In the genomic region with DNA sequence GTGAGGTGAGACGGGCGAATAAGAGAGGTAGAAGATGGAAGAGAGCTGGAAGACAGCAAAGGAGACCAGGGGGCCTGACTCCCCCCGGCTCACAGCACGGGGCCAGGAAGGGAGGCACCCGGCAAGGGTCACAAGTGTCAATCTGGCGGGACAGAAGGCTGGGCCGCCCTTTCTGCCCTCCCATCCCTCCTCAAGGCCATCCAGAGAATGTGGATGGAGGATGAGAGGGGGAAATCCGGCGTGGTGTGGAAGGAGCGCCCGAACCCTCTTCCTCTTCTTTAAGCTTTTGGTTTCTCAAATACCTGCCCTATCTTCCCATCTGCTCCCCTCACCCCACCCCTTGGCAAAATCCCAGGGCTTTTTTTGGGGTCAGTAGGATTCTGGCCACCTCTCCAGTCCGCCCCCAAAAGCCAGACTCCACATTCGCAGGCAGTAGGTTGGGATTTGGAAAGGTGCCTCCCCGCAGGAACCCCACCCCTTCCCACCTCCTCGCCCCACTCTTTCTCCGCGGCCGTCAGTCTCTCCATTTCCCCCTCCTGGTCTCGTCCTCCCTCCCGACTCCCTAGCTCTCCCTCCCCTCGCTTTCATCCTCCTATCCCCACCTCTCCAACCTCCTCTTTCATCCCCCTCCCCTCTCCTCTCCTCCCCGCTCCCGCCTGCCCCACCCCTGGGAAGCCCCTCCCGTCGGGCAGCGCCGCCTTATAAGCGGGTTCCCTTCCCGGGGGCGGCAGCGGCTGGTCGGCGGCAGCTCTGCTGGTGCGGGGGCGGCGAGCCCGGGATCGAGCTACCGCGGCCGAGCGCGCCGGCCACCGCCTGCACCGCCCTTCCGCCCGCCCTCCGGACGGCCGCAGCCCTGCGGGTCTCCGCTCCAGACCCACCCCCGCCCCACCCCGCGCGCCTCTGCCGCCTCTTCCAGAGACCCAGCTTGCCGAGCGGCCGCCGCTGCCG, we compare ENCODE assay signal across 1 cellular context.
A peak's percentile ranks its signal among the peaks of the same experiment; 100 is the strongest.
TF ChIP-seq lines count a peak whose summit lies in the region.

A gene with protein sequence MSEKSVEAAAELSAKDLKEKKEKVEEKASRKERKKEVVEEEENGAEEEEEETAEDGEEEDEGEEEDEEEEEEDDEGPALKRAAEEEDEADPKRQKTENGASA (plus strand): TSS at position 730 of the 948 bp plus-strand sequence. CDS start 343 bp downstream, outside the sequence.

TF ChIP-seq in HEK293, 187 proteins besides CTCF, POLR2A, EP300 and RAD21 (continued from another document and continues in another):
- TF ChIP-seq, protein P1, sequence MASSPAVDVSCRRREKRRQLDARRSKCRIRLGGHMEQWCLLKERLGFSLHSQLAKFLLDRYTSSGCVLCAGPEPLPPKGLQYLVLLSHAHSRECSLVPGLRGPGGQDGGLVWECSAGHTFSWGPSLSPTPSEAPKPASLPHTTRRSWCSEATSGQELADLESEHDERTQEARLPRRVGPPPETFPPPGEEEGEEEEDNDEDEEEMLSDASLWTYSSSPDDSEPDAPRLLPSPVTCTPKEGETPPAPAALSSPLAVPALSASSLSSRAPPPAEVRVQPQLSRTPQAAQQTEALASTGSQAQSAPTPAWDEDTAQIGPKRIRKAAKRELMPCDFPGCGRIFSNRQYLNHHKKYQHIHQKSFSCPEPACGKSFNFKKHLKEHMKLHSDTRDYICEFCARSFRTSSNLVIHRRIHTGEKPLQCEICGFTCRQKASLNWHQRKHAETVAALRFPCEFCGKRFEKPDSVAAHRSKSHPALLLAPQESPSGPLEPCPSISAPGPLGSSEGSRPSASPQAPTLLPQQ (tag by site-specific recombination; IDR thresholded peaks at IDR 0.05) = peak; percentile 77
- TF ChIP-seq ZNF626 (tag by site-specific recombination; IDR thresholded peaks at IDR 0.05) = no peak
- no peak for TF ChIP-seq ZNF311 (tag by site-specific recombination; IDR thresholded peaks at IDR 0.05; ENCODE audit: borderline replicate concordance)
- TF ChIP-seq, protein P2, sequence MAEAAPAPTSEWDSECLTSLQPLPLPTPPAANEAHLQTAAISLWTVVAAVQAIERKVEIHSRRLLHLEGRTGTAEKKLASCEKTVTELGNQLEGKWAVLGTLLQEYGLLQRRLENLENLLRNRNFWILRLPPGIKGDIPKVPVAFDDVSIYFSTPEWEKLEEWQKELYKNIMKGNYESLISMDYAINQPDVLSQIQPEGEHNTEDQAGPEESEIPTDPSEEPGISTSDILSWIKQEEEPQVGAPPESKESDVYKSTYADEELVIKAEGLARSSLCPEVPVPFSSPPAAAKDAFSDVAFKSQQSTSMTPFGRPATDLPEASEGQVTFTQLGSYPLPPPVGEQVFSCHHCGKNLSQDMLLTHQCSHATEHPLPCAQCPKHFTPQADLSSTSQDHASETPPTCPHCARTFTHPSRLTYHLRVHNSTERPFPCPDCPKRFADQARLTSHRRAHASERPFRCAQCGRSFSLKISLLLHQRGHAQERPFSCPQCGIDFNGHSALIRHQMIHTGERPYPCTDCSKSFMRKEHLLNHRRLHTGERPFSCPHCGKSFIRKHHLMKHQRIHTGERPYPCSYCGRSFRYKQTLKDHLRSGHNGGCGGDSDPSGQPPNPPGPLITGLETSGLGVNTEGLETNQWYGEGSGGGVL (tag by site-specific recombination; IDR thresholded peaks at IDR 0.05) = peak; percentile 100
- TF ChIP-seq TCF7L2 (IDR thresholded peaks at IDR 0.05; ENCODE audit: borderline replicate concordance, low read depth, low read length) = no peak
- TF ChIP-seq ZNF132 (tag by site-specific recombination; IDR thresholded peaks at IDR 0.05; ENCODE audit: borderline replicate concordance) = no peak
- TF ChIP-seq ZNF544 (tag by site-specific recombination; IDR thresholded peaks at IDR 0.05) = no peak
- TF ChIP-seq, protein P3, sequence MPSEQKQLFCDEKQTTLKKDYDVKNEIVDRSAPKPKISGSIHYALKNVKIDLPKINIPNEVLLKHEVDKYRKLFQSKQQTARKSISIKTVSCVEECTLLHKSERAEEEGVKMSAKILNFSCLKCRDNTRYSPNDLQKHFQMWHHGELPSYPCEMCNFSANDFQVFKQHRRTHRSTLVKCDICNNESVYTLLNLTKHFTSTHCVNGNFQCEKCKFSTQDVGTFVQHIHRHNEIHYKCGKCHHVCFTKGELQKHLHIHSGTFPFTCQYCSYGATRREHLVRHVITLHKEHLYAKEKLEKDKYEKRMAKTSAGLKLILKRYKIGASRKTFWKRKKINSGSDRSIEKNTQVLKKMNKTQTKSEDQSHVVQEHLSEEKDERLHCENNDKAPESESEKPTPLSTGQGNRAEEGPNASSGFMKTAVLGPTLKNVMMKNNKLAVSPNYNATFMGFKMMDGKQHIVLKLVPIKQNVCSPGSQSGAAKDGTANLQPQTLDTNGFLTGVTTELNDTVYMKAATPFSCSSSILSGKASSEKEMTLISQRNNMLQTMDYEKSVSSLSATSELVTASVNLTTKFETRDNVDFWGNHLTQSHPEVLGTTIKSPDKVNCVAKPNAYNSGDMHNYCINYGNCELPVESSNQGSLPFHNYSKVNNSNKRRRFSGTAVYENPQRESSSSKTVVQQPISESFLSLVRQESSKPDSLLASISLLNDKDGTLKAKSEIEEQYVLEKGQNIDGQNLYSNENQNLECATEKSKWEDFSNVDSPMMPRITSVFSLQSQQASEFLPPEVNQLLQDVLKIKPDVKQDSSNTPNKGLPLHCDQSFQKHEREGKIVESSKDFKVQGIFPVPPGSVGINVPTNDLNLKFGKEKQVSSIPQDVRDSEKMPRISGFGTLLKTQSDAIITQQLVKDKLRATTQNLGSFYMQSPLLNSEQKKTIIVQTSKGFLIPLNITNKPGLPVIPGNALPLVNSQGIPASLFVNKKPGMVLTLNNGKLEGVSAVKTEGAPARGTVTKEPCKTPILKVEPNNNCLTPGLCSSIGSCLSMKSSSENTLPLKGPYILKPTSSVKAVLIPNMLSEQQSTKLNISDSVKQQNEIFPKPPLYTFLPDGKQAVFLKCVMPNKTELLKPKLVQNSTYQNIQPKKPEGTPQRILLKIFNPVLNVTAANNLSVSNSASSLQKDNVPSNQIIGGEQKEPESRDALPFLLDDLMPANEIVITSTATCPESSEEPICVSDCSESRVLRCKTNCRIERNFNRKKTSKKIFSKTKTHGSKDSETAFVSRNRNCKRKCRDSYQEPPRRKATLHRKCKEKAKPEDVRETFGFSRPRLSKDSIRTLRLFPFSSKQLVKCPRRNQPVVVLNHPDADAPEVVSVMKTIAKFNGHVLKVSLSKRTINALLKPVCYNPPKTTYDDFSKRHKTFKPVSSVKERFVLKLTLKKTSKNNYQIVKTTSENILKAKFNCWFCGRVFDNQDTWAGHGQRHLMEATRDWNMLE (tag by site-specific recombination; conservative IDR thresholded peaks at IDR 0.05; ENCODE audit: low read depth) = no peak
- no peak for TF ChIP-seq ZNF19 (tag by site-specific recombination; IDR thresholded peaks at IDR 0.05; ENCODE audit: low read depth)
- no peak for TF ChIP-seq ZNF670 (tag by site-specific recombination; IDR thresholded peaks at IDR 0.05; ENCODE audit: low read depth)
- no peak for TF ChIP-seq ZNF121 (tag by site-specific recombination; IDR thresholded peaks at IDR 0.05)
- TF ChIP-seq, protein P4, sequence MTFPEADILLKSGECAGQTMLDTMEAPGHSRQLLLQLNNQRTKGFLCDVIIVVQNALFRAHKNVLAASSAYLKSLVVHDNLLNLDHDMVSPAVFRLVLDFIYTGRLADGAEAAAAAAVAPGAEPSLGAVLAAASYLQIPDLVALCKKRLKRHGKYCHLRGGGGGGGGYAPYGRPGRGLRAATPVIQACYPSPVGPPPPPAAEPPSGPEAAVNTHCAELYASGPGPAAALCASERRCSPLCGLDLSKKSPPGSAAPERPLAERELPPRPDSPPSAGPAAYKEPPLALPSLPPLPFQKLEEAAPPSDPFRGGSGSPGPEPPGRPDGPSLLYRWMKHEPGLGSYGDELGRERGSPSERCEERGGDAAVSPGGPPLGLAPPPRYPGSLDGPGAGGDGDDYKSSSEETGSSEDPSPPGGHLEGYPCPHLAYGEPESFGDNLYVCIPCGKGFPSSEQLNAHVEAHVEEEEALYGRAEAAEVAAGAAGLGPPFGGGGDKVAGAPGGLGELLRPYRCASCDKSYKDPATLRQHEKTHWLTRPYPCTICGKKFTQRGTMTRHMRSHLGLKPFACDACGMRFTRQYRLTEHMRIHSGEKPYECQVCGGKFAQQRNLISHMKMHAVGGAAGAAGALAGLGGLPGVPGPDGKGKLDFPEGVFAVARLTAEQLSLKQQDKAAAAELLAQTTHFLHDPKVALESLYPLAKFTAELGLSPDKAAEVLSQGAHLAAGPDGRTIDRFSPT (tag by site-specific recombination; IDR thresholded peaks at IDR 0.05) = peak; percentile 70; the same call in 1 of the 2 replicates
- TF ChIP-seq ZNF843 (tag by site-specific recombination; IDR thresholded peaks at IDR 0.05) = peak; percentile 78
- TF ChIP-seq, protein P5, sequence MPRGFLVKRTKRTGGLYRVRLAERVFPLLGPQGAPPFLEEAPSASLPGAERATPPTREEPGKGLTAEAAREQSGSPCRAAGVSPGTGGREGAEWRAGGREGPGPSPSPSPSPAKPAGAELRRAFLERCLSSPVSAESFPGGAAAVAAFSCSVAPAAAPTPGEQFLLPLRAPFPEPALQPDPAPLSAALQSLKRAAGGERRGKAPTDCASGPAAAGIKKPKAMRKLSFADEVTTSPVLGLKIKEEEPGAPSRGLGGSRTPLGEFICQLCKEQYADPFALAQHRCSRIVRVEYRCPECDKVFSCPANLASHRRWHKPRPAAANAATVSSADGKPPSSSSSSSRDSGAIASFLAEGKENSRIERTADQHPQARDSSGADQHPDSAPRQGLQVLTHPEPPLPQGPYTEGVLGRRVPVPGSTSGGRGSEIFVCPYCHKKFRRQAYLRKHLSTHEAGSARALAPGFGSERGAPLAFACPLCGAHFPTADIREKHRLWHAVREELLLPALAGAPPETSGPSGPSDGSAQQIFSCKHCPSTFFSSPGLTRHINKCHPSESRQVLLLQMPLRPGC (tag by site-specific recombination; IDR thresholded peaks at IDR 0.05) = 0 out of 2 replicates have a peak, but pooled peaks have one; percentile 1
- TF ChIP-seq ZNF292 (tag by site-specific recombination; IDR thresholded peaks at IDR 0.05; ENCODE audit: borderline replicate concordance, low read depth) = no peak
- no peak for TF ChIP-seq ZNF677 (tag by site-specific recombination; IDR thresholded peaks at IDR 0.05)
- TF ChIP-seq ZNF155 (tag by site-specific recombination; IDR thresholded peaks at IDR 0.05) = no peak
- TF ChIP-seq, protein P6, sequence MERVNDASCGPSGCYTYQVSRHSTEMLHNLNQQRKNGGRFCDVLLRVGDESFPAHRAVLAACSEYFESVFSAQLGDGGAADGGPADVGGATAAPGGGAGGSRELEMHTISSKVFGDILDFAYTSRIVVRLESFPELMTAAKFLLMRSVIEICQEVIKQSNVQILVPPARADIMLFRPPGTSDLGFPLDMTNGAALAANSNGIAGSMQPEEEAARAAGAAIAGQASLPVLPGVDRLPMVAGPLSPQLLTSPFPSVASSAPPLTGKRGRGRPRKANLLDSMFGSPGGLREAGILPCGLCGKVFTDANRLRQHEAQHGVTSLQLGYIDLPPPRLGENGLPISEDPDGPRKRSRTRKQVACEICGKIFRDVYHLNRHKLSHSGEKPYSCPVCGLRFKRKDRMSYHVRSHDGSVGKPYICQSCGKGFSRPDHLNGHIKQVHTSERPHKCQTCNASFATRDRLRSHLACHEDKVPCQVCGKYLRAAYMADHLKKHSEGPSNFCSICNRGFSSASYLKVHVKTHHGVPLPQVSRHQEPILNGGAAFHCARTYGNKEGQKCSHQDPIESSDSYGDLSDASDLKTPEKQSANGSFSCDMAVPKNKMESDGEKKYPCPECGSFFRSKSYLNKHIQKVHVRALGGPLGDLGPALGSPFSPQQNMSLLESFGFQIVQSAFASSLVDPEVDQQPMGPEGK (tag by site-specific recombination; IDR thresholded peaks at IDR 0.05) = peak; percentile 99
- no peak for TF ChIP-seq ZNF610 (tag by site-specific recombination; IDR thresholded peaks at IDR 0.05; ENCODE audit: borderline replicate concordance)
- TF ChIP-seq ZNF561 (tag by site-specific recombination; IDR thresholded peaks at IDR 0.05; ENCODE audit: borderline replicate concordance) = peak; percentile 37; the same call in 1 of the 2 replicates
- peak; percentile 55 for TF ChIP-seq ZNF600 (tag by site-specific recombination; IDR thresholded peaks at IDR 0.05)
- TF ChIP-seq ZNF223 (tag by site-specific recombination; IDR thresholded peaks at IDR 0.05) = no peak
- no peak for TF ChIP-seq RBAK (tag by site-specific recombination; IDR thresholded peaks at IDR 0.05)
- TF ChIP-seq SCRT2 (tag by site-specific recombination; IDR thresholded peaks at IDR 0.05) = no peak
- no peak for TF ChIP-seq ZNF302 (tag by site-specific recombination; IDR thresholded peaks at IDR 0.05; ENCODE audit: low read depth)
- TF ChIP-seq ZNF624 (tag by site-specific recombination; IDR thresholded peaks at IDR 0.05) = no peak
- peak; percentile 50 for TF ChIP-seq ZNF629 (tag by site-specific recombination; IDR thresholded peaks at IDR 0.05)
- TF ChIP-seq ZNF623 (tag by site-specific recombination; IDR thresholded peaks at IDR 0.05) = 0 out of 2 replicates have a peak, but pooled peaks have one; percentile 9
- no peak for TF ChIP-seq ZNF558 (tag by site-specific recombination; IDR thresholded peaks at IDR 0.05)
- TF ChIP-seq, protein P7, sequence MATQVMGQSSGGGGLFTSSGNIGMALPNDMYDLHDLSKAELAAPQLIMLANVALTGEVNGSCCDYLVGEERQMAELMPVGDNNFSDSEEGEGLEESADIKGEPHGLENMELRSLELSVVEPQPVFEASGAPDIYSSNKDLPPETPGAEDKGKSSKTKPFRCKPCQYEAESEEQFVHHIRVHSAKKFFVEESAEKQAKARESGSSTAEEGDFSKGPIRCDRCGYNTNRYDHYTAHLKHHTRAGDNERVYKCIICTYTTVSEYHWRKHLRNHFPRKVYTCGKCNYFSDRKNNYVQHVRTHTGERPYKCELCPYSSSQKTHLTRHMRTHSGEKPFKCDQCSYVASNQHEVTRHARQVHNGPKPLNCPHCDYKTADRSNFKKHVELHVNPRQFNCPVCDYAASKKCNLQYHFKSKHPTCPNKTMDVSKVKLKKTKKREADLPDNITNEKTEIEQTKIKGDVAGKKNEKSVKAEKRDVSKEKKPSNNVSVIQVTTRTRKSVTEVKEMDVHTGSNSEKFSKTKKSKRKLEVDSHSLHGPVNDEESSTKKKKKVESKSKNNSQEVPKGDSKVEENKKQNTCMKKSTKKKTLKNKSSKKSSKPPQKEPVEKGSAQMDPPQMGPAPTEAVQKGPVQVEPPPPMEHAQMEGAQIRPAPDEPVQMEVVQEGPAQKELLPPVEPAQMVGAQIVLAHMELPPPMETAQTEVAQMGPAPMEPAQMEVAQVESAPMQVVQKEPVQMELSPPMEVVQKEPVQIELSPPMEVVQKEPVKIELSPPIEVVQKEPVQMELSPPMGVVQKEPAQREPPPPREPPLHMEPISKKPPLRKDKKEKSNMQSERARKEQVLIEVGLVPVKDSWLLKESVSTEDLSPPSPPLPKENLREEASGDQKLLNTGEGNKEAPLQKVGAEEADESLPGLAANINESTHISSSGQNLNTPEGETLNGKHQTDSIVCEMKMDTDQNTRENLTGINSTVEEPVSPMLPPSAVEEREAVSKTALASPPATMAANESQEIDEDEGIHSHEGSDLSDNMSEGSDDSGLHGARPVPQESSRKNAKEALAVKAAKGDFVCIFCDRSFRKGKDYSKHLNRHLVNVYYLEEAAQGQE (tag by site-specific recombination; IDR thresholded peaks at IDR 0.05) = no peak
- TF ChIP-seq ZNF423 (tag by site-specific recombination; IDR thresholded peaks at IDR 0.05) = no peak
- peak; percentile 68 for TF ChIP-seq KLF10 (tag by site-specific recombination; IDR thresholded peaks at IDR 0.05)
- TF ChIP-seq HOXD13 (CRISPR knock-in tag; IDR thresholded peaks at IDR 0.05; ENCODE audit: borderline replicate concordance) = no peak
- peak; percentile 94 for TF ChIP-seq SP2 (tag by site-specific recombination; IDR thresholded peaks at IDR 0.05)
- TF ChIP-seq ZBTB21 (tag by site-specific recombination; IDR thresholded peaks at IDR 0.05) = no peak
- 0 out of 2 replicates have a peak, but pooled peaks have one; percentile 24 for TF ChIP-seq ZNF391 (tag by site-specific recombination; IDR thresholded peaks at IDR 0.05; ENCODE audit: borderline replicate concordance, low read depth)
- no peak for TF ChIP-seq ZNF184 (tag by site-specific recombination; IDR thresholded peaks at IDR 0.05)
